Comparison of ENCODE assay signal across 12 cellular contexts in the genomic region with DNA sequence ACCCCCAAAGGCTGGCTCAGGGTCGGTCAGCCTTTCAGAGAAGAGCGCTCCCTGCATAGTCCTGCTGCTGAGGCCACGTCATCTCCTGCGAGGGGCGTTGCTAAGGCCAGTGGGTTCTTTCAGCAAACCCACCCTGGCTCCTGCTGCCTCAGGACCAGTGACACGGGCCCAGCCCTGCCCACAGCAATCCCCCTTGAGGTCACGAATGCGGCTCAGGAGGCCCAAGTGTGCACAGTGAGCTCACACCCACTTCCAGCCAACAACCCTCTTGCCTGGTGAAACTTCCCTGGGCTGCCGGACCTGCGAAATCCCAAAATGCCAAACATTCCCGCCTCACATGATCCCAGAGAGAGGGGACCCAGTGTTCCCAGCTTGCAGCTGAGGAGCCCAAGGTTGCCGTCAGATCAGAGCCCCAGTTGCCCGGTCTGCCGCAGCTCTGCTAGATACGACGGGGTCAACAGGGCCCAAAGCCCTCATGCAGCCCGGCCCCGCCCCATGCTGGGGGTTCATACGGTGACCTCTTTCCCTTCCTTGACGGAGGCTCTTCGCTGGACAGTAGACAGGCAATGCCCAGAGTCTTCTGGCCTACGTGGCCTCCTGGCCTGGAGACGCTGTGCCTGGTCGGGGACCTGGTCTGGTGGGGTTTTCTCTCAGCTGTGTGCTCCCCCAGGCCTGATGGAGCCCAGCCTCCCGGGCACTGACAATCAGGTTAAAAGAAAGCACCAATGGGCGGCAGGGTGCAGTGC.
"Had no signal": no experiment of that assay in that cellular context is flagged by ENCODE, and none has a peak within 500 bp of the region (broad histone marks: within the 10 kb centered on the region; RNA-seq: fewer than 3 reads in every experiment).

No MANE protein-coding gene starts in this region.

- H3K4me3 ChIP-seq: esophagus muscularis mucosa, thoracic aorta had no signal

- ATAC-seq: activated CD4-positive, CD25-positive, alpha-beta regulatory T cell treated with anti-CD3 and anti-CD28 coated beads, Interleukin-2, amount 50 U/mL, for 24 hours; natural killer cell treated with Interleukin-12 subunit alpha and Interleukin-12 subunit beta and Interleukin-15 and Interleukin-18, amount 100 ng/mL, for 72 hours; stimulated activated naive CD8-positive, alpha-beta T cell treated with anti-CD3 and anti-CD28 coated beads, Interleukin-15, Interleukin-2, amounts not matched to agents 100 U/mL and 50 U/mL, for 24 hours had no signal

- H3K27ac ChIP-seq: thoracic aorta had no signal

- H3K36me3 ChIP-seq: esophagus muscularis mucosa, thoracic aorta had no signal

- DNase-seq: activated naive CD4-positive, alpha-beta T cell treated with anti-CD3 and anti-CD28 coated beads, Interleukin-2, amount 50 U/mL, for 16 hours; amygdala; glutamatergic neuron; immature natural killer cell; mammary epithelial cell; occipital lobe; stimulated activated CD4-positive, alpha-beta T cell treated with anti-CD3 and anti-CD28 coated beads, Interleukin-12 subunit alpha, Interleukin-12 subunit beta, amount 100 ng/mL, for 4 hours; stimulated activated naive CD8-positive, alpha-beta T cell treated with anti-CD3 and anti-CD28 coated beads, Interleukin-15, Interleukin-2, amounts not matched to agents 100 U/mL and 50 U/mL, for 24 hours had no signal
